Comparison of ENCODE assay signal across 2 cellular contexts in genomic region chr17:44557653-44558285, GRCh38.
A peak's percentile ranks its signal among the peaks of the same experiment; 100 is the strongest.
TF ChIP-seq lines count a peak whose summit lies in the region.

No MANE protein-coding gene starts in this region.

TF ChIP-seq in WTC11, 78 proteins besides CTCF, POLR2A, EP300 and RAD21:
- TF ChIP-seq KAT7 (CRISPR knock-in tag; IDR thresholded peaks at IDR 0.05; ENCODE audit: borderline replicate concordance) (peak; percentile 86; the same call in 1 of the 2 replicates), SMAD4 (CRISPR knock-in tag; IDR thresholded peaks at IDR 0.05) (0 out of 2 replicates have a peak, but pooled peaks have one; percentile 46), FOXP4 (CRISPR knock-in tag; IDR thresholded peaks at IDR 0.05) (peak; percentile 79), FOXK1 (CRISPR knock-in tag; IDR thresholded peaks at IDR 0.05) (no peak), TEAD4 (CRISPR knock-in tag; IDR thresholded peaks at IDR 0.05) (peak; percentile 47), EMX1 (CRISPR knock-in tag; IDR thresholded peaks at IDR 0.05) (no peak), E2F1 (CRISPR knock-in tag; IDR thresholded peaks at IDR 0.05) (peak; percentile 63; the same call in 1 of the 2 replicates), ZNF671 (CRISPR knock-in tag; IDR thresholded peaks at IDR 0.05) (no peak), HMGA2 (CRISPR knock-in tag; IDR thresholded peaks at IDR 0.05) (no peak), TEAD1 (CRISPR knock-in tag; IDR thresholded peaks at IDR 0.05) (peak; percentile 77; the same call in 1 of the 2 replicates), JUN (CRISPR knock-in tag; IDR thresholded peaks at IDR 0.05) (peak; percentile 62; the same call in 1 of the 2 replicates), ARID4B (CRISPR knock-in tag; IDR thresholded peaks at IDR 0.05; ENCODE audit: borderline replicate concordance) (peak; percentile 95), NFE2L1 (CRISPR knock-in tag; IDR thresholded peaks at IDR 0.05) (no peak), ATF1 (CRISPR knock-in tag; IDR thresholded peaks at IDR 0.05) (no peak)

TF ChIP-seq in H1, 55 proteins besides CTCF, POLR2A, EP300 and RAD21:
- TF ChIP-seq MAX (IDR thresholded peaks at IDR 0.05) (peak; percentile 77), PHF8 (conservative IDR thresholded peaks at IDR 0.05; ENCODE audit: low read depth, low read length) (0 out of 2 replicates have a peak, but pooled peaks have one; percentile 18), CHD1 (IDR thresholded peaks at IDR 0.05; ENCODE audit: low read depth, low read length) (no peak), POLR2AphosphoS5 (IDR thresholded peaks at IDR 0.05; ENCODE audit: low read depth, low read length) (no peak), NANOG (IDR thresholded peaks at IDR 0.05; ENCODE audit: insufficient read depth, low read depth, low read length, poor library complexity, severe bottlenecking) (no peak), KDM4A (IDR thresholded peaks at IDR 0.05; ENCODE audit: low read depth, low read length, severe bottlenecking) (peak; percentile 87), CTBP2 (IDR thresholded peaks at IDR 0.05; ENCODE audit: borderline replicate concordance, insufficient read depth, insufficient read length, low read length) (peak; percentile 0), RFX5 (IDR thresholded peaks at IDR 0.05; ENCODE audit: borderline replicate concordance, low read depth, low read length) (no peak), ZNF274 (IDR thresholded peaks at IDR 0.05; ENCODE audit: borderline replicate concordance, extremely low read depth, low read length) (no peak), CBX8 (IDR thresholded peaks at IDR 0.05; ENCODE audit: borderline replicate concordance, low read depth, low read length) (no peak), POU5F1 (IDR thresholded peaks at IDR 0.05; ENCODE audit: low read depth, low read length) (no peak), YY1 (IDR thresholded peaks at IDR 0.05; ENCODE audit: low read depth, low read length) (no peak), HDAC6 (IDR thresholded peaks at IDR 0.05; ENCODE audit: low read depth, low read length) (no peak), CEBPB (IDR thresholded peaks at IDR 0.05; ENCODE audit: low read depth, low read length) (no peak), ATF2 (IDR thresholded peaks at IDR 0.05; ENCODE audit: low read length) (no peak), CBX5 (IDR thresholded peaks at IDR 0.05; ENCODE audit: low read depth, low read length) (no peak), FOSL1 (IDR thresholded peaks at IDR 0.05; ENCODE audit: insufficient read depth, low read depth, low read length) (no peak), ASH2L (IDR thresholded peaks at IDR 0.05; ENCODE audit: low read length) (no peak), BRCA1 (IDR thresholded peaks at IDR 0.05; ENCODE audit: low read depth, low read length) (no peak), EGR1 (IDR thresholded peaks at IDR 0.05; ENCODE audit: borderline replicate concordance, low read depth, low read length) (no peak), RBBP5 (IDR thresholded peaks at IDR 0.05; ENCODE audit: borderline replicate concordance, low read depth, low read length) (peak; percentile 58), SP2 (IDR thresholded peaks at IDR 0.05; ENCODE audit: low read length) (no peak), CHD2 (IDR thresholded peaks at IDR 0.05; ENCODE audit: low read length) (no peak), TAF1 (IDR thresholded peaks at IDR 0.05; ENCODE audit: low read depth, low read length) (0 out of 2 replicates have a peak, but pooled peaks have one; percentile 3), SIRT6 (IDR thresholded peaks at IDR 0.05; ENCODE audit: low read length) (no peak), GTF2F1 (IDR thresholded peaks at IDR 0.05; ENCODE audit: borderline replicate concordance, low read depth, low read length) (no peak), E2F6 (IDR thresholded peaks at IDR 0.05) (peak; percentile 72; the same call in 1 of the 2 replicates), SP1 (IDR thresholded peaks at IDR 0.05; ENCODE audit: low read depth, low read length) (no peak), SIN3A (conservative IDR thresholded peaks at IDR 0.05 in 1 of 2, IDR thresholded peaks at IDR 0.05 in 1 of 2; ENCODE audit: low read depth in 1 of 2, low read length in 2 of 2) (no peak)
TF ChIP-seq in H1: peak in this region for 7.
